Comparison of ENCODE assay signal across 10 cellular contexts in the genomic region with DNA sequence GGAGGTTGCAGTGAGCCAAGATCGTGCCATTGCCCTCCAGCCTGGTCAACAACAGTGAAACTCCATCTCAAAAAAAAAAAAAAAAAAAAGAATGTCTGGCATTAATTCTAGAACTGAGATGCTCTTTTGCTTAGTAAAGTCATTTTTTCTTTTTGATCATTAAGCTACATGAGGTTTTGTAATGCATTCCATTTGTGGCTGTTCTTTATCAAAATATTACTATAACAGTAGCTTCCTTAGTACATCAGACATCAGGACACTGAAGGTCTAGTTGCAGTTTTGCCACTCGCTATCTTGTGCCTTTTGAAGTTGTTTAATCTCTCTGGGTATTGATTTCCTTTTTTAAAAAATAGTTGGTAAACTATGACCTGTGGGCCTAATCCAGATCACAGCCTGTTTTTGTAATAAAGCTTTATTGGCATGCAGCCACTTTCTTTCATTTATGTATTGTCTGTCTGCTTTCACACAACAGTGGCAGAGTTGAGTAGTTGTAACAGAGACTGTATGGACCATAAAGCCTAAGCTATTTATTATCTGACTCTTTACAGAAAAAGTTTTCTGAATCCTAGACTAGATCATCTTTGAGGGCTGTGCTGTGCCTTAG.
DNase-seq lines count a peak whose midpoint lies in the region; ATAC-seq and TF ChIP-seq lines count a peak whose summit lies in the region.
"Had no signal": no experiment of that assay in that cellular context is flagged by ENCODE, and none has a peak within 500 bp of the region (broad histone marks: within the 10 kb centered on the region; RNA-seq: fewer than 3 reads in every experiment).

No MANE protein-coding gene starts in this region.

- POLR2A ChIA-PET in CD4-positive, alpha-beta T cell (lab: Charles Lee): interaction anchor here (0.6 to 1.6 kb wide), 5 partner anchors 13 to 412 kb away, joined by 3 to 7 read pairs (median 4); no protein-coding TSS in a partner anchor

- H3K9me3 ChIP-seq in CD4-positive, alpha-beta T cell (ENCODE audit: control insufficient read depth, low read length): no peaks in the 10 kb centered on the region

- H3K4me1 Mint-ChIP-seq in CD4-positive, alpha-beta T cell (ENCODE audit: low read depth): peaks cover 66% of the 10 kb centered on the region
- H3K4me1 Mint-ChIP-seq in chondrocyte (ENCODE audit: low read depth) (peaks cover 23% of the 10 kb centered on the region), mesothelial cell of epicardium (peaks cover 31% of the 10 kb centered on the region)

- no peak for DNase-seq in CD4-positive, alpha-beta T cell
- peak; percentile 21 for DNase-seq in NCI-H1105 treated with DMSO at 0.1 percent for 48 hours (lab: John Stamatoyannopoulos, UW)
- no peak for DNase-seq in chondrocyte (ENCODE audit: low spot score)
- no peak for DNase-seq in mesothelial cell of epicardium (ENCODE audit: low spot score in 2 of 2, unreplicated experiment in 2 of 2)
- no peak for DNase-seq in Kasumi-1 (lab: John Stamatoyannopoulos, UW)
- DNase-seq: aorta, NCI-H510A treated with DMSO at 0.1 percent for 48 hours had no signal

- intact Hi-C loops in CD4-positive, alpha-beta T cell (cut with DNase I, micrococcal nuclease): no loop called here

- H3K36me3 Mint-ChIP-seq in CD4-positive, alpha-beta T cell (ENCODE audit: low read depth): peaks cover 12% of the 10 kb centered on the region
- no peaks in the 10 kb centered on the region for H3K36me3 Mint-ChIP-seq in chondrocyte (ENCODE audit: low read depth)
- H3K36me3 Mint-ChIP-seq in mesothelial cell of epicardium: no peaks in the 10 kb centered on the region

- no peak overlapping the region for H3K27ac ChIP-seq in CD4-positive, alpha-beta T cell (ENCODE audit: low read depth, low read length)

- ATAC-seq in CD4-positive, alpha-beta T cell (ENCODE audit: poor library complexity): no peak
- ATAC-seq in GM18517 (IDR thresholded peaks at IDR 0.05; ENCODE audit: unreplicated experiment): no peak
- no peak for ATAC-seq in HG02885 (IDR thresholded peaks at IDR 0.05; ENCODE audit: poor library complexity, unreplicated experiment)
- no peak for ATAC-seq in GM18519 (IDR thresholded peaks at IDR 0.05; ENCODE audit: low FRiP score, unreplicated experiment)

- H3K27me3 Mint-ChIP-seq in CD4-positive, alpha-beta T cell: no peaks in the 10 kb centered on the region
- no peaks in the 10 kb centered on the region for H3K27me3 Mint-ChIP-seq in chondrocyte (ENCODE audit: low read depth)
- H3K27me3 Mint-ChIP-seq in mesothelial cell of epicardium (ENCODE audit: low read depth): no peaks in the 10 kb centered on the region

- H3K9me3 Mint-ChIP-seq in CD4-positive, alpha-beta T cell: no peaks in the 10 kb centered on the region
- H3K9me3 Mint-ChIP-seq in chondrocyte (ENCODE audit: low read depth) (no peaks in the 10 kb centered on the region), mesothelial cell of epicardium (no peaks in the 10 kb centered on the region)

- no peak for TF ChIP-seq CTCF in CD4-positive, alpha-beta T cell (IDR thresholded peaks at IDR 0.05)
- TF ChIP-seq CTCF in chondrocyte (IDR thresholded peaks at IDR 0.05): no peak
- no peak for TF ChIP-seq CTCF in mesothelial cell of epicardium (IDR thresholded peaks at IDR 0.05; ENCODE audit: unreplicated experiment)

- CTCF ChIA-PET in CD4-positive, alpha-beta T cell (lab: Charles Lee): interaction anchor here (1.7 to 3.1 kb wide), 3 partner anchors 20 to 81 kb away, joined by 5 to 12 read pairs (median 7); no protein-coding TSS in a partner anchor

- H3K27ac Mint-ChIP-seq in CD4-positive, alpha-beta T cell: peak overlapping the region; percentile 70
- H3K27ac Mint-ChIP-seq in chondrocyte (ENCODE audit: unreplicated experiment): peak overlapping the region; percentile 10
- peak overlapping the region; percentile 72 for H3K27ac Mint-ChIP-seq in mesothelial cell of epicardium

- no peak overlapping the region for H3K4me3 Mint-ChIP-seq in CD4-positive, alpha-beta T cell
- H3K4me3 Mint-ChIP-seq in chondrocyte (ENCODE audit: unreplicated experiment): no peak overlapping the region
- H3K4me3 Mint-ChIP-seq in mesothelial cell of epicardium: no peak overlapping the region

- no peaks in the 10 kb centered on the region for H3K27me3 ChIP-seq in CD4-positive, alpha-beta T cell (ENCODE audit: control insufficient read depth, insufficient read depth, low read length)

Comparison
In these comparisons a context has a peak if more than half of its experiments do, and no peak if none do; other contexts are left out.
1. H3K27ac Mint-ChIP-seq: peak in every context shown above with its lines; median percentile 72 in mesothelial cell of epicardium; 70 in CD4-positive, alpha-beta T cell; 10 in chondrocyte.